Comparison of ENCODE assay signal across 7 cellular contexts in the genomic region with DNA sequence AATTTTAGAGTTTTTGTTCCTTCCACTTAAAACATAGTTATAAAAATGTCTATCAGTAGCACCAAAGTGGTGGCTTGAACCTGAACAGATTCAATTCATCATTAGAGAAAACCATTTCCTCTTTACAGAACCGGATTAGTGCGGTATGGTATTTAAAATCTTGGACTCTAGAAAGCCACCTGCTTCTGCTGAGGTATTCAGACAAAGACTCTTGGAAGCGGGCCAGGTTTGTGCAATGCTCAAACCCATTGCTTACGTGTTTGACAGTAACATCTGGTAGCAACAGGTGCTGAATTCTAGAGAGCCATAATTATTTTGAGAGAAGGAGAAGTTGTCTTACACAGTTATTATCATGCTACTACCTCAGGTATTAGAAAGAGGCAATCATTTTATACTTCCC.
DNase-seq lines count a peak whose midpoint lies in the region; ATAC-seq and TF ChIP-seq lines count a peak whose summit lies in the region.

No MANE protein-coding gene starts in this region.

- H3K79me2 ChIP-seq in MM.1S (ENCODE audit: low read length) = no peaks in the 10 kb centered on the region

- H3K4me3 ChIP-seq in MM.1S (ENCODE audit: low read length) (no peak overlapping the region; the same call in 1 of the 2 replicates), thyroid gland (replicated peaks in 1 of 3) (no peak overlapping the region), esophagus squamous epithelium (no peak overlapping the region)

- peak; percentile 81 for ATAC-seq in GM21717 (IDR thresholded peaks at IDR 0.05; ENCODE audit: unreplicated experiment)
- ATAC-seq in GM19467 (IDR thresholded peaks at IDR 0.05; ENCODE audit: unreplicated experiment) = no peak

- TF ChIP-seq POLR2A in thyroid gland (IDR thresholded peaks at IDR 0.05) (no peak), esophagus squamous epithelium (IDR thresholded peaks at IDR 0.05) (no peak)

- H3K27ac ChIP-seq in MM.1S (ENCODE audit: low read length) = peak overlapping the region; percentile 96
- no peak overlapping the region for H3K27ac ChIP-seq in thyroid gland
- H3K27ac ChIP-seq in esophagus squamous epithelium = no peak overlapping the region

- H2AFZ ChIP-seq in MM.1S (ENCODE audit: low read length) = no peak overlapping the region

- WGBS in thyroid gland, 2 donors = 62 to 71% methylated on average over 4 of the region's 4 CpGs
- 15 to 16% methylated on average over 4 of the region's 4 CpGs for WGBS in esophagus squamous epithelium, 2 donors

- no peaks in the 10 kb centered on the region for H3K9me2 ChIP-seq in MM.1S (replicated peaks; ENCODE audit: insufficient read depth, low read length)

- H3K4me2 ChIP-seq in MM.1S (ENCODE audit: low read depth, low read length) = peak overlapping the region; percentile 49

- H3K36me3 ChIP-seq in MM.1S (replicated peaks; ENCODE audit: insufficient read depth, low read length) (no peaks in the 10 kb centered on the region), thyroid gland (no peaks in the 10 kb centered on the region), esophagus squamous epithelium (no peaks in the 10 kb centered on the region)

- DNase-seq in MM.1S = peak; percentile 100
- DNase-seq in SHP77 (lab: John Stamatoyannopoulos, UW) = peak; percentile 98 to 99
- peak; percentile 7 to 29 for DNase-seq in thyroid gland
- no peak for DNase-seq in esophagus squamous epithelium (lab: John Stamatoyannopoulos, UW)
- DNase-seq in activated CD8-positive, alpha-beta memory T cell treated with anti-CD3 and anti-CD28 coated beads, Interleukin-2, amount 50 U/mL, for 48 hours = no peak

- no peaks in the 10 kb centered on the region for H3K27me3 ChIP-seq in MM.1S (replicated peaks; ENCODE audit: insufficient read depth, low read length)
- H3K27me3 ChIP-seq in thyroid gland = no peaks in the 10 kb centered on the region
- no peaks in the 10 kb centered on the region for H3K27me3 ChIP-seq in esophagus squamous epithelium

- peaks cover 36% of the 10 kb centered on the region for H3F3A ChIP-seq in MM.1S (ENCODE audit: insufficient read depth, low read length)

- intact Hi-C loops in thyroid gland (cut with DNase I) (no loop called here), esophagus squamous epithelium (cut with DNase I) (no loop called here)

- no peaks in the 10 kb centered on the region for H4K20me1 ChIP-seq in MM.1S (ENCODE audit: insufficient read depth, low read length)

- H3K9me3 ChIP-seq in MM.1S (replicated peaks; ENCODE audit: insufficient read depth, low read length) (no peaks in the 10 kb centered on the region), thyroid gland (no peaks in the 10 kb centered on the region), esophagus squamous epithelium (no peaks in the 10 kb centered on the region)

- H3K9ac ChIP-seq in MM.1S (ENCODE audit: low read length) = peak overlapping the region; percentile 81

- H3K4me1 ChIP-seq in MM.1S (ENCODE audit: low read length) = peaks cover 42% of the 10 kb centered on the region
- no peaks in the 10 kb centered on the region for H3K4me1 ChIP-seq in thyroid gland
- H3K4me1 ChIP-seq in esophagus squamous epithelium = peaks cover 0 to 23% (median 0%) of the 10 kb centered on the region in 3 donors

- TF ChIP-seq CTCF in MM.1S (IDR thresholded peaks at IDR 0.05; ENCODE audit: low read length) = no peak
- no peak for TF ChIP-seq CTCF in thyroid gland (IDR thresholded peaks at IDR 0.05)
- TF ChIP-seq CTCF in esophagus squamous epithelium (IDR thresholded peaks at IDR 0.05) = no peak

Comparison
In these comparisons a context has a peak if more than half of its experiments do, and no peak if none do; other contexts are left out.
1. DNase-seq: peak in MM.1S (single experiment), SHP77 (2 of 2) and thyroid gland (2 of 2); none in esophagus squamous epithelium (single experiment) and activated CD8-positive, alpha-beta memory T cell treated with anti-CD3 and anti-CD28 coated beads, Interleukin-2, amount 50 U/mL, for 48 hours (single experiment).